In the genomic region with DNA sequence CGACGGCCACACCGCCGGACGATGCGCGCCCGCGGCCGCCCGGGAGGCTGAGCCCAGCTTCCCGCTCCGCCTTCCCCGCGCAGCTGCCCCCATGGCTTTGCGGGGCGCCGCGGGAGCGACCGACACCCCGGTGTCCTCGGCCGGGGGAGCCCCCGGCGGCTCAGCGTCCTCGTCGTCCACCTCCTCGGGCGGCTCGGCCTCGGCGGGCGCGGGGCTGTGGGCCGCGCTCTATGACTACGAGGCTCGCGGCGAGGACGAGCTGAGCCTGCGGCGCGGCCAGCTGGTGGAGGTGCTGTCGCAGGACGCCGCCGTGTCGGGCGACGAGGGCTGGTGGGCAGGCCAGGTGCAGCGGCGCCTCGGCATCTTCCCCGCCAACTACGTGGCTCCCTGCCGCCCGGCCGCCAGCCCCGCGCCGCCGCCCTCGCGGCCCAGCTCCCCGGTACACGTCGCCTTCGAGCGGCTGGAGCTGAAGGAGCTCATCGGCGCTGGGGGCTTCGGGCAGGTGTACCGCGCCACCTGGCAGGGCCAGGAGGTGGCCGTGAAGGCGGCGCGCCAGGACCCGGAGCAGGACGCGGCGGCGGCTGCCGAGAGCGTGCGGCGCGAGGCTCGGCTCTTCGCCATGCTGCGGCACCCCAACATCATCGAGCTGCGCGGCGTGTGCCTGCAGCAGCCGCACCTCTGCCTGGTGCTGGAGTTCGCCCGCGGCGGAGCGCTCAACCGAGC, we compare ENCODE assay signal across 1 cellular context.
A peak's percentile ranks its signal among the peaks of the same experiment; 100 is the strongest.
TF ChIP-seq lines count a peak whose summit lies in the region.

No MANE protein-coding gene starts in this region.

TF ChIP-seq in endothelial cell of umbilical vein, 7 proteins besides CTCF, POLR2A, EP300 and RAD21:
- no peak for TF ChIP-seq JUN (IDR thresholded peaks at IDR 0.05; ENCODE audit: borderline replicate concordance, insufficient read depth, insufficient read length, low read depth)
- TF ChIP-seq EZH2 (IDR thresholded peaks at IDR 0.05; ENCODE audit: borderline replicate concordance, low read depth, low read length, severe bottlenecking), result peak; percentile 51
TF ChIP-seq in endothelial cell of umbilical vein: peak in this region for 1.
